Comparison of ENCODE assay signal across 1 cellular context in the genomic region with DNA sequence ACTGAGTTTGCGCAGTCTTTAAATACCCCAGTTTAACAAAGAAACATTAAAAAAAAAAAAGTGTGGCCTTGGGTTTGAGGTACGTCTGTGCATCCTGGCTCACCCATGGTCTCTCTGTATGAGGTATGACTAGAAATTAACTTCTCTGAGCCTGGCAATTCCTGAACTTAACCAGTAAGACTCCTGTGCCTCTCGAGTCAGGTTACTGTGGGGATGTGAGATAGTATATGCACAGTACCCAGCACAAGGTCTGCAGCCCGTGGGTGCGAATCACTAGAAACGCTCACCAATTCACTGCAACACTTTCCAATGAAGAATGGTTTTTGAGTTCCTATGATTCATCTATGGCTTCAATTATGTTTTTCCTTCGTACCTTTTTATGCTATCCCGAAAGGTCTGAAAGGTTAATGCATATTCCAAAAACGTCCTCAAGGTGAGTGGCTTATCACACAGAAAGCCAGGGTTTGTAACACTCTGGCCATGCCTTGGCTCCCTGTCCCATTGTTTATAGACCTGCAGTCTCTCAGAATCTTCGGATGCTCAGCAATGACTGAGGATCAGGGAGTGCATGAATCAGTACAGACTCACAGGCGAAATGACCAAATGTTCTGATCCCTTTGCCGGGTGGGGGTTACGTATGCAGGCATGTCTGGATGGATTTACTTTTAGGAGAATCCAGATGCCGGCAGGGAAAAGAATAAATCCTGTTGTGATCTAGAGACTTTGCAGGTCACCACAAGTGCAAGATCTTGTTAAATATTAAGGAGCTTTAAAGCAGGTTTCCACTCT.
TF ChIP-seq lines count a peak whose summit lies in the region.

No MANE protein-coding gene starts in this region.

TF ChIP-seq in IMR-90, 13 proteins besides CTCF, POLR2A, EP300 and RAD21:
- TF ChIP-seq RFX5 (IDR thresholded peaks at IDR 0.05; ENCODE audit: low read depth, low read length) (no peak), ELK1 (IDR thresholded peaks at IDR 0.05; ENCODE audit: borderline replicate concordance, low read depth, low read length) (no peak), CEBPB (IDR thresholded peaks at IDR 0.05; ENCODE audit: low read depth, low read length) (no peak), NFE2L2 (IDR thresholded peaks at IDR 0.05; ENCODE audit: low read depth, low read length) (no peak), MXI1 (IDR thresholded peaks at IDR 0.05; ENCODE audit: borderline replicate concordance, low read depth, low read length) (no peak), CHD1 (IDR thresholded peaks at IDR 0.05; ENCODE audit: low read depth, low read length) (no peak), MAFK (IDR thresholded peaks at IDR 0.05; ENCODE audit: low read depth, low read length) (no peak), MAZ (IDR thresholded peaks at IDR 0.05; ENCODE audit: borderline replicate concordance, low read depth, low read length) (no peak), SMC3 (IDR thresholded peaks at IDR 0.05; ENCODE audit: low read depth, low read length) (no peak), FOS (IDR thresholded peaks at IDR 0.05; ENCODE audit: low read depth, low read length) (no peak), RCOR1 (IDR thresholded peaks at IDR 0.05; ENCODE audit: insufficient replicate concordance, low read length) (no peak), BHLHE40 (IDR thresholded peaks at IDR 0.05; ENCODE audit: low read depth, low read length) (no peak)
- TF ChIP-seq, protein P1, sequence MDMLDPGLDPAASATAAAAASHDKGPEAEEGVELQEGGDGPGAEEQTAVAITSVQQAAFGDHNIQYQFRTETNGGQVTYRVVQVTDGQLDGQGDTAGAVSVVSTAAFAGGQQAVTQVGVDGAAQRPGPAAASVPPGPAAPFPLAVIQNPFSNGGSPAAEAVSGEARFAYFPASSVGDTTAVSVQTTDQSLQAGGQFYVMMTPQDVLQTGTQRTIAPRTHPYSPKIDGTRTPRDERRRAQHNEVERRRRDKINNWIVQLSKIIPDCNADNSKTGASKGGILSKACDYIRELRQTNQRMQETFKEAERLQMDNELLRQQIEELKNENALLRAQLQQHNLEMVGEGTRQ (IDR thresholded peaks at IDR 0.05; ENCODE audit: low read depth, low read length) = no peak
